In the genomic region with DNA sequence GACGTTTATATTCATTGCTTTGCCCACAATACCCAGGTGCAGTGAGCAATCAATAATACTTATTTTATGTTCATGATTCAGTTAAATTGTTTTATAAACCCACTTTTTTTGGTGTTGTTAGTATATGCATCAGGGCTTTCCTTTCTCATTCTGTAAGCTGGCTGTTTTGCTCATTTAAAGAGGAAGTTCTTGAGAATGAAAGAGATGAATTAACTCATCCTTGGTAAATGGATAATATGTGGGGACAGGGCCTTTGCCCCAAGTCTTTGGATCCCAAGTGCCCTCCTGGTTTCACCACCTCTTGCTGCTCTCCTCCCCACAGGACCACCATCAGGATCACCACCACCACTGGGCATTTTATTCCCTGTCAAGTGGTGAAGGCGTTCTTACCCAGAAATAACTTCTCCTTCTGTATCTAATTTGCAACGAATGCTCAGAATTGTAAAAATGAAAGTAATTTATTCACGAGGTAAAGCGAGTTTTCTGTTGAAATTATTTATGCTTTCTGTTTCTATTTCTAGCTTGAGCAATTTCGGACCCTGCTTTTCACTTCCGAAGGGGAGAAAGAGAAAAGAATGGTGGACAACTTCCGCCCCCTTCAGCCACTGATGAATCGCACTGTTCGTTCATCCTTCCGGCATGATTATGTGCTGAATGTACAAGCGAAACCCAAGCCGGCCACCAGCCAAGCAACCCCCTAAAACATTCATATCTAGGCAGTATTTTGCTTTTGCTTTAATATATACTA, we compare ENCODE assay signal across 9 cellular contexts. TPM values are rescaled to one million over a fixed set of nuclear protein-coding genes. Genes with fewer than 3 reads are reported as not detected.
A peak's percentile ranks its signal among the peaks of the same experiment; 100 is the strongest.
DNase-seq lines count a peak whose midpoint lies in the region; ATAC-seq and TF ChIP-seq lines count a peak whose summit lies in the region.
"Had no signal": no experiment of that assay in that cellular context is flagged by ENCODE, and none has a peak within 500 bp of the region (broad histone marks: within the 10 kb centered on the region; RNA-seq: fewer than 3 reads in every experiment).

No MANE protein-coding gene starts in this region.

- H4K20me1 ChIP-seq in SU-DHL-6 (ENCODE audit: low read depth, low read length): no peaks in the 10 kb centered on the region

- no peaks in the 10 kb centered on the region for H3K9me2 ChIP-seq in SU-DHL-6 (replicated peaks; ENCODE audit: insufficient read depth, low read length)

- peak overlapping the region; percentile 98 for H2AFZ ChIP-seq in SU-DHL-6 (ENCODE audit: low read depth, low read length, severe bottlenecking)

- 56 to 78% methylated on average over 6 to 13 of the region's 13 CpGs for WGBS in transverse colon (ENCODE audit: low coverage in 1 of 2), 2 donors

- H3K27me3 Mint-ChIP-seq in activated T-cell treated with anti-CD3 and anti-CD28 coated beads, Interleukin-2, amount 50 U/mL, for 4 hours (ENCODE audit: low read depth): no peaks in the 10 kb centered on the region
- H3K27me3 Mint-ChIP-seq in osteocyte (ENCODE audit: unreplicated experiment): no peaks in the 10 kb centered on the region

- H3K36me3 Mint-ChIP-seq in activated T-cell treated with anti-CD3 and anti-CD28 coated beads, Interleukin-2, amount 50 U/mL, for 4 hours (ENCODE audit: insufficient read depth): peaks cover 12% of the 10 kb centered on the region
- peaks cover 12% of the 10 kb centered on the region for H3K36me3 Mint-ChIP-seq in osteocyte (ENCODE audit: unreplicated experiment)

- DNase-seq in activated T-cell treated with anti-CD3 and anti-CD28 coated beads, Interleukin-2, amount 50 U/mL, for 4 hours: no peak
- no peak for DNase-seq in activated T-cell treated with anti-CD3 and anti-CD28 coated beads, Interleukin-2, amount 50 U/mL, for 1 hour
- peak; percentile 13 for DNase-seq in transverse colon
- no peak for DNase-seq in A673 (ENCODE audit: low spot score)
- no peak for DNase-seq in osteocyte (ENCODE audit: extremely low spot score, unreplicated experiment)
- DNase-seq in effector CD4-positive, alpha-beta T cell: no peak

- H3K4me1 Mint-ChIP-seq in activated T-cell treated with anti-CD3 and anti-CD28 coated beads, Interleukin-2, amount 50 U/mL, for 4 hours (ENCODE audit: low read depth): peaks cover 6% of the 10 kb centered on the region
- no peaks in the 10 kb centered on the region for H3K4me1 Mint-ChIP-seq in osteocyte (ENCODE audit: unreplicated experiment)

- peak overlapping the region; percentile 32 for H3K4me3 ChIP-seq in SU-DHL-6 (ENCODE audit: insufficient read depth, low read length, poor library complexity, severe bottlenecking)
- H3K4me3 ChIP-seq in transverse colon: no peak overlapping the region
- H3K4me3 ChIP-seq in A673 (ENCODE audit: low read depth, low read length, poor library complexity, severe bottlenecking): no peak overlapping the region
- H3K4me3 ChIP-seq: skin epidermis had no signal

- CTCF ChIA-PET in A673 (lab: Charles Lee): no interaction called here

- POLR2A ChIA-PET in A673 (lab: Charles Lee; ENCODE audit: low non-redundant PET): no interaction called here

- H3K27ac ChIP-seq in SU-DHL-6 (ENCODE audit: low read depth, low read length) (peak overlapping the region; percentile 64), transverse colon (peak overlapping the region in 1 of 4 donors; percentile 41), A673 (ENCODE audit: low read depth, low read length, poor library complexity, severe bottlenecking) (no peak overlapping the region)

- intact Hi-C loops in transverse colon (cut with DNase I; ENCODE audit: low total_unique reads) (no loop called here), A673 (cut with micrococcal nuclease; ENCODE audit: unreplicated experiment) (no loop called here)

- in situ Hi-C loops in transverse colon (cut with MboI; ENCODE audit: low pct_ligation_motif_present in 1 of 4, low pct_unique_long_range_greater_than_20kb in 1 of 4, low sequenced_read_pairs in 3 of 4): loop anchor here in 1 of 4 donors (25.0 kb wide), 1 partner anchor 95 kb away; no protein-coding TSS in a partner anchor

- TF ChIP-seq EP300 in transverse colon (IDR thresholded peaks at IDR 0.05; ENCODE audit: low read depth): no peak

- H3K4me3 Mint-ChIP-seq in activated T-cell treated with anti-CD3 and anti-CD28 coated beads, Interleukin-2, amount 50 U/mL, for 4 hours: peak overlapping the region; percentile 81
- H3K4me3 Mint-ChIP-seq in osteocyte (ENCODE audit: unreplicated experiment): no peak overlapping the region

- no peak for TF ChIP-seq CTCF in SU-DHL-6 (IDR thresholded peaks at IDR 0.05; ENCODE audit: insufficient read depth, low read length, poor library complexity, severe bottlenecking)
- TF ChIP-seq CTCF in transverse colon (IDR thresholded peaks at IDR 0.05): no peak
- TF ChIP-seq CTCF in A673 (conservative IDR thresholded peaks at IDR 0.05; ENCODE audit: low read depth, low read length): no peak
- TF ChIP-seq CTCF in osteocyte (IDR thresholded peaks at IDR 0.05): no peak

- no peak overlapping the region for H3K27ac Mint-ChIP-seq in osteocyte (ENCODE audit: unreplicated experiment)

- TF ChIP-seq POLR2A in transverse colon (IDR thresholded peaks at IDR 0.05): no peak

- no peaks in the 10 kb centered on the region for H3K9me3 ChIP-seq in SU-DHL-6 (ENCODE audit: insufficient read depth, low read length)
- no peaks in the 10 kb centered on the region for H3K9me3 ChIP-seq in transverse colon
- H3K9me3 ChIP-seq in A673 (ENCODE audit: low read depth, low read length, poor library complexity, severe bottlenecking): no peaks in the 10 kb centered on the region

- H3K9ac ChIP-seq in SU-DHL-6 (ENCODE audit: low read length): peak overlapping the region; percentile 36

- H3K4me1 ChIP-seq in transverse colon (no peaks in the 10 kb centered on the region), A673 (ENCODE audit: insufficient read depth, low read length, poor library complexity, severe bottlenecking) (no peaks in the 10 kb centered on the region)

- H3K36me3 ChIP-seq in SU-DHL-6 (ENCODE audit: low read length) (no peaks in the 10 kb centered on the region), transverse colon (no peaks in the 10 kb centered on the region), A673 (ENCODE audit: insufficient read depth, low read length, poor library complexity, severe bottlenecking) (peaks cover 18% of the 10 kb centered on the region)

- H3K4me2 ChIP-seq in SU-DHL-6 (ENCODE audit: low read depth, low read length, poor library complexity, severe bottlenecking): peak overlapping the region; percentile 70

- H3K79me2 ChIP-seq in SU-DHL-6 (ENCODE audit: insufficient read depth, low read length): no peaks in the 10 kb centered on the region

- peak in 1 of 2 donors; percentile 70 for ATAC-seq in activated T-cell treated with anti-CD3 and anti-CD28 coated beads, Interleukin-2, amount 50 U/mL, for 4 hours
- peak; percentile 93 for ATAC-seq in HG02943 (IDR thresholded peaks at IDR 0.05; ENCODE audit: low read depth, unreplicated experiment)

- H3F3A ChIP-seq in SU-DHL-6 (ENCODE audit: insufficient read depth): no peaks in the 10 kb centered on the region

- no peaks in the 10 kb centered on the region for H3K9me3 Mint-ChIP-seq in activated T-cell treated with anti-CD3 and anti-CD28 coated beads, Interleukin-2, amount 50 U/mL, for 4 hours
- no peaks in the 10 kb centered on the region for H3K9me3 Mint-ChIP-seq in osteocyte (ENCODE audit: unreplicated experiment)

- H3K27me3 ChIP-seq in SU-DHL-6 (ENCODE audit: low read length): no peaks in the 10 kb centered on the region
- H3K27me3 ChIP-seq in transverse colon: no peaks in the 10 kb centered on the region
- no peaks in the 10 kb centered on the region for H3K27me3 ChIP-seq in A673 (replicated peaks; ENCODE audit: insufficient read depth, low read depth, low read length, poor library complexity)

- BruUV-seq in A673 (replicated peaks; lab: Mats Ljungman, UMichigan): no TSS peak

RNA-seq across cellular contexts. Expression of a gene that starts 8.1 kb away (rescaled TPM):
- total RNA-seq in activated T-cell treated with anti-CD3 and anti-CD28 coated beads, Interleukin-2, amount 50 U/mL, for 4 hours: 10 to 100 TPM; 12.8 to 20.6 (median 14.8) TPM
- total RNA-seq in transverse colon (100 to 1,000 TPM in 1 of 4 donors, 10 to 100 TPM in 1, 1 to 10 TPM in 1, not detected in 1; 5.3 to 263 (median 12.4) TPM), A673 (2021) (16.1 and 18.1 TPM in 2 replicates), osteocyte (14.0 and 16.3 TPM in 2 replicates)

RNA-seq across cellular contexts. Expression of a gene that starts 44.1 kb away (rescaled TPM):
- total RNA-seq in activated T-cell treated with anti-CD3 and anti-CD28 coated beads, Interleukin-2, amount 50 U/mL, for 4 hours: 1 to 10 TPM; 3.7 to 5.4 (median 5.2) TPM
- total RNA-seq in transverse colon (10 to 100 TPM in 1 of 4 donors, 1 to 10 TPM in 3; 1.1 to 69.3 (median 4.7) TPM), A673 (2021) (9.4 and 13.2 TPM in 2 replicates), osteocyte (10.7 and 12.1 TPM in 2 replicates)
